In genomic region chr15:57339321-57339720, GRCh38 we compare ENCODE assay signal across 23 cellular contexts. TPM values are rescaled to one million over a fixed set of nuclear protein-coding genes. Genes with fewer than 3 reads are reported as not detected.
DNase-seq lines count a peak whose midpoint lies in the region; TF ChIP-seq lines count a peak whose summit lies in the region.
"Had no signal": no experiment of that assay in that cellular context is flagged by ENCODE, and none has a peak within 500 bp of the region (broad histone marks: within the 10 kb centered on the region; RNA-seq: fewer than 3 reads in every experiment).

No MANE protein-coding gene starts in this region.

- no peaks in the 10 kb centered on the region for H3K9me3 Mint-ChIP-seq in dendritic cell treated with granulocyte-macrophage colony-stimulating factor and Interleukin-4, amounts not matched to agents 40 ng/mL and 50 ng/mL, for 4 days
- H3K9me3 Mint-ChIP-seq in glutamatergic neuron (ENCODE audit: unreplicated experiment) = peaks cover 9% of the 10 kb centered on the region
- H3K9me3 Mint-ChIP-seq: CD14-positive monocyte; CD4-positive, alpha-beta memory T cell; CD4-positive, CD25-positive, alpha-beta regulatory T cell; CD8-positive, alpha-beta memory T cell had no signal

- H3K4me1 Mint-ChIP-seq in dendritic cell treated with granulocyte-macrophage colony-stimulating factor and Interleukin-4, amounts not matched to agents 40 ng/mL and 50 ng/mL, for 4 days (ENCODE audit: low read depth) = peaks cover 9% of the 10 kb centered on the region
- peaks cover 46% of the 10 kb centered on the region for H3K4me1 Mint-ChIP-seq in glutamatergic neuron (ENCODE audit: low read depth, unreplicated experiment)
- H3K4me1 Mint-ChIP-seq: B cell; CD4-positive, CD25-positive, alpha-beta regulatory T cell; CD8-positive, alpha-beta memory T cell had no signal

- intact Hi-C loops in dendritic cell treated with granulocyte-macrophage colony-stimulating factor and Interleukin-4, amounts not matched to agents 40 ng/mL and 50 ng/mL, for 4 days (cut with micrococcal nuclease) = no loop called here

- H3K36me3 Mint-ChIP-seq in dendritic cell treated with granulocyte-macrophage colony-stimulating factor and Interleukin-4, amounts not matched to agents 40 ng/mL and 50 ng/mL, for 4 days (ENCODE audit: low read depth) = no peaks in the 10 kb centered on the region
- no peaks in the 10 kb centered on the region for H3K36me3 Mint-ChIP-seq in glutamatergic neuron (ENCODE audit: unreplicated experiment)
- H3K36me3 Mint-ChIP-seq: CD14-positive monocyte; CD4-positive, alpha-beta memory T cell; CD4-positive, CD25-positive, alpha-beta regulatory T cell; CD8-positive, alpha-beta memory T cell had no signal

- peak overlapping the region; percentile 29 for H3K27ac Mint-ChIP-seq in dendritic cell treated with granulocyte-macrophage colony-stimulating factor and Interleukin-4, amounts not matched to agents 40 ng/mL and 50 ng/mL, for 4 days
- peak overlapping the region; percentile 66 for H3K27ac Mint-ChIP-seq in glutamatergic neuron (ENCODE audit: unreplicated experiment)
- H3K27ac Mint-ChIP-seq: CD14-positive monocyte; CD4-positive, alpha-beta memory T cell; CD8-positive, alpha-beta memory T cell had no signal

- TF ChIP-seq CTCF in glutamatergic neuron (IDR thresholded peaks at IDR 0.05; ENCODE audit: partially characterized antibody, unreplicated experiment) = no peak
- no peak for TF ChIP-seq CTCF in GM10266 (IDR thresholded peaks at IDR 0.05; ENCODE audit: control insufficient read depth, insufficient read depth, low read depth, missing control alignments)
- no peak for TF ChIP-seq CTCF in GM20000 (IDR thresholded peaks at IDR 0.05; ENCODE audit: extremely low read depth, missing control alignments)

- peaks cover 6% of the 10 kb centered on the region for H3K27me3 Mint-ChIP-seq in dendritic cell treated with granulocyte-macrophage colony-stimulating factor and Interleukin-4, amounts not matched to agents 40 ng/mL and 50 ng/mL, for 4 days
- H3K27me3 Mint-ChIP-seq in glutamatergic neuron (ENCODE audit: unreplicated experiment) = peaks cover 7% of the 10 kb centered on the region

- no peak overlapping the region for H3K4me3 Mint-ChIP-seq in dendritic cell treated with granulocyte-macrophage colony-stimulating factor and Interleukin-4, amounts not matched to agents 40 ng/mL and 50 ng/mL, for 4 days
- H3K4me3 Mint-ChIP-seq in glutamatergic neuron (ENCODE audit: unreplicated experiment) = no peak overlapping the region
- H3K4me3 Mint-ChIP-seq: B cell; CD14-positive monocyte; CD4-positive, alpha-beta memory T cell; CD4-positive, CD25-positive, alpha-beta regulatory T cell; CD8-positive, alpha-beta memory T cell had no signal

- DNase-seq in NCI-H82 (lab: John Stamatoyannopoulos, UW) (peak; percentile 66), NCI-H82 treated with DMSO at 0.1 percent for 48 hours (lab: John Stamatoyannopoulos, UW; ENCODE audit: unreplicated experiment) (no peak), glutamatergic neuron (no peak), mesenteric fat pad (ENCODE audit: low spot score) (peak; percentile 41), GM10266 (ENCODE audit: extremely low spot score) (no peak), GM20000 (ENCODE audit: low spot score) (no peak), NCI-H2081 (lab: John Stamatoyannopoulos, UW) (no peak)
- DNase-seq: 8988T; ACHN; AML-193; CD4-positive, alpha-beta memory T cell; CD4-positive, CD25-positive, alpha-beta regulatory T cell; CD8-positive, alpha-beta memory T cell; COR-L47; DMS153; DMS53; DMS79; DND-41; EL; GDM1 had no signal

RNA-seq across cellular contexts. Expression of gene CGNL1, which starts 37.0 kb away (rescaled TPM):
- total RNA-seq in glutamatergic neuron (ENCODE audit: unreplicated experiment) (5.4 TPM), mesenteric fat pad (2.4 TPM)
- total RNA-seq: CD4-positive, alpha-beta memory T cell; CD4-positive, CD25-positive, alpha-beta regulatory T cell; CD8-positive, alpha-beta memory T cell had no signal

Comparison
In these comparisons a context has a peak if more than half of its experiments do, and no peak if none do; other contexts are left out.
1. DNase-seq: peak in NCI-H82 (single experiment) and mesenteric fat pad (single experiment); none in NCI-H82 treated with DMSO at 0.1 percent for 48 hours (single experiment), glutamatergic neuron (single experiment), GM10266 (single experiment), GM20000 (single experiment) and NCI-H2081 (0 of 2).